In the genomic region with DNA sequence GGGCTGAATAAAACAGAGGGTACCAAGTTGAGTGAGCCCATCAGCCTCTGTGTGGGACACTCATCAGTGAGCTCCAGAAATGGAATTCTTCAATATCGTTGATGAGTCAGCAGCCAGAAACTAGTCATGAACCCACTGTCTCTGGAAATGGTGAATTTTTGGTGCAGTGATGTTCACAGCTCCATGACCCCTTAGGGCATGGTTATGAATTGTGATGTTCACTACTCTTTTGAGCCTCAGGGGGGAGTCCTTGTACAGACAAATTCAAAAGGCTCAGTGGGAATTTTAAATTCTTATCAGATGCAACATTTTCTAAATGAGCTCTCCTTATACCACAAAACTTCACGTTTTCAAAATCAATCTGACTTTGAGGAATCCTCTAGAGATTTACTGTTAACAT, we compare ENCODE assay signal across 1 cellular context.
TF ChIP-seq lines count a peak whose summit lies in the region.

No MANE protein-coding gene starts in this region.

TF ChIP-seq in H1, 55 proteins besides CTCF, POLR2A, EP300 and RAD21 (continued from another document):
- TF ChIP-seq, protein P1, sequence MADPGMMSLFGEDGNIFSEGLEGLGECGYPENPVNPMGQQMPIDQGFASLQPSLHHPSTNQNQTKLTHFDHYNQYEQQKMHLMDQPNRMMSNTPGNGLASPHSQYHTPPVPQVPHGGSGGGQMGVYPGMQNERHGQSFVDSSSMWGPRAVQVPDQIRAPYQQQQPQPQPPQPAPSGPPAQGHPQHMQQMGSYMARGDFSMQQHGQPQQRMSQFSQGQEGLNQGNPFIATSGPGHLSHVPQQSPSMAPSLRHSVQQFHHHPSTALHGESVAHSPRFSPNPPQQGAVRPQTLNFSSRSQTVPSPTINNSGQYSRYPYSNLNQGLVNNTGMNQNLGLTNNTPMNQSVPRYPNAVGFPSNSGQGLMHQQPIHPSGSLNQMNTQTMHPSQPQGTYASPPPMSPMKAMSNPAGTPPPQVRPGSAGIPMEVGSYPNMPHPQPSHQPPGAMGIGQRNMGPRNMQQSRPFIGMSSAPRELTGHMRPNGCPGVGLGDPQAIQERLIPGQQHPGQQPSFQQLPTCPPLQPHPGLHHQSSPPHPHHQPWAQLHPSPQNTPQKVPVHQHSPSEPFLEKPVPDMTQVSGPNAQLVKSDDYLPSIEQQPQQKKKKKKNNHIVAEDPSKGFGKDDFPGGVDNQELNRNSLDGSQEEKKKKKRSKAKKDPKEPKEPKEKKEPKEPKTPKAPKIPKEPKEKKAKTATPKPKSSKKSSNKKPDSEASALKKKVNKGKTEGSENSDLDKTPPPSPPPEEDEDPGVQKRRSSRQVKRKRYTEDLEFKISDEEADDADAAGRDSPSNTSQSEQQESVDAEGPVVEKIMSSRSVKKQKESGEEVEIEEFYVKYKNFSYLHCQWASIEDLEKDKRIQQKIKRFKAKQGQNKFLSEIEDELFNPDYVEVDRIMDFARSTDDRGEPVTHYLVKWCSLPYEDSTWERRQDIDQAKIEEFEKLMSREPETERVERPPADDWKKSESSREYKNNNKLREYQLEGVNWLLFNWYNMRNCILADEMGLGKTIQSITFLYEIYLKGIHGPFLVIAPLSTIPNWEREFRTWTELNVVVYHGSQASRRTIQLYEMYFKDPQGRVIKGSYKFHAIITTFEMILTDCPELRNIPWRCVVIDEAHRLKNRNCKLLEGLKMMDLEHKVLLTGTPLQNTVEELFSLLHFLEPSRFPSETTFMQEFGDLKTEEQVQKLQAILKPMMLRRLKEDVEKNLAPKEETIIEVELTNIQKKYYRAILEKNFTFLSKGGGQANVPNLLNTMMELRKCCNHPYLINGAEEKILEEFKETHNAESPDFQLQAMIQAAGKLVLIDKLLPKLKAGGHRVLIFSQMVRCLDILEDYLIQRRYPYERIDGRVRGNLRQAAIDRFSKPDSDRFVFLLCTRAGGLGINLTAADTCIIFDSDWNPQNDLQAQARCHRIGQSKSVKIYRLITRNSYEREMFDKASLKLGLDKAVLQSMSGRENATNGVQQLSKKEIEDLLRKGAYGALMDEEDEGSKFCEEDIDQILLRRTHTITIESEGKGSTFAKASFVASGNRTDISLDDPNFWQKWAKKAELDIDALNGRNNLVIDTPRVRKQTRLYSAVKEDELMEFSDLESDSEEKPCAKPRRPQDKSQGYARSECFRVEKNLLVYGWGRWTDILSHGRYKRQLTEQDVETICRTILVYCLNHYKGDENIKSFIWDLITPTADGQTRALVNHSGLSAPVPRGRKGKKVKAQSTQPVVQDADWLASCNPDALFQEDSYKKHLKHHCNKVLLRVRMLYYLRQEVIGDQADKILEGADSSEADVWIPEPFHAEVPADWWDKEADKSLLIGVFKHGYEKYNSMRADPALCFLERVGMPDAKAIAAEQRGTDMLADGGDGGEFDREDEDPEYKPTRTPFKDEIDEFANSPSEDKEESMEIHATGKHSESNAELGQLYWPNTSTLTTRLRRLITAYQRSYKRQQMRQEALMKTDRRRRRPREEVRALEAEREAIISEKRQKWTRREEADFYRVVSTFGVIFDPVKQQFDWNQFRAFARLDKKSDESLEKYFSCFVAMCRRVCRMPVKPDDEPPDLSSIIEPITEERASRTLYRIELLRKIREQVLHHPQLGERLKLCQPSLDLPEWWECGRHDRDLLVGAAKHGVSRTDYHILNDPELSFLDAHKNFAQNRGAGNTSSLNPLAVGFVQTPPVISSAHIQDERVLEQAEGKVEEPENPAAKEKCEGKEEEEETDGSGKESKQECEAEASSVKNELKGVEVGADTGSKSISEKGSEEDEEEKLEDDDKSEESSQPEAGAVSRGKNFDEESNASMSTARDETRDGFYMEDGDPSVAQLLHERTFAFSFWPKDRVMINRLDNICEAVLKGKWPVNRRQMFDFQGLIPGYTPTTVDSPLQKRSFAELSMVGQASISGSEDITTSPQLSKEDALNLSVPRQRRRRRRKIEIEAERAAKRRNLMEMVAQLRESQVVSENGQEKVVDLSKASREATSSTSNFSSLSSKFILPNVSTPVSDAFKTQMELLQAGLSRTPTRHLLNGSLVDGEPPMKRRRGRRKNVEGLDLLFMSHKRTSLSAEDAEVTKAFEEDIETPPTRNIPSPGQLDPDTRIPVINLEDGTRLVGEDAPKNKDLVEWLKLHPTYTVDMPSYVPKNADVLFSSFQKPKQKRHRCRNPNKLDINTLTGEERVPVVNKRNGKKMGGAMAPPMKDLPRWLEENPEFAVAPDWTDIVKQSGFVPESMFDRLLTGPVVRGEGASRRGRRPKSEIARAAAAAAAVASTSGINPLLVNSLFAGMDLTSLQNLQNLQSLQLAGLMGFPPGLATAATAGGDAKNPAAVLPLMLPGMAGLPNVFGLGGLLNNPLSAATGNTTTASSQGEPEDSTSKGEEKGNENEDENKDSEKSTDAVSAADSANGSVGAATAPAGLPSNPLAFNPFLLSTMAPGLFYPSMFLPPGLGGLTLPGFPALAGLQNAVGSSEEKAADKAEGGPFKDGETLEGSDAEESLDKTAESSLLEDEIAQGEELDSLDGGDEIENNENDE (IDR thresholded peaks at IDR 0.05; ENCODE audit: insufficient replicate concordance, low read length): no peak
- TF ChIP-seq KDM5A (IDR thresholded peaks at IDR 0.05; ENCODE audit: low read length) (no peak), TAF7 (optimal IDR thresholded peaks at IDR 0.05; ENCODE audit: borderline replicate concordance, low read depth, low read length) (no peak)
